9 cellular contexts compared by ENCODE assay signal in genomic region chr2:238238766-238239551, GRCh38. TPM values are rescaled to one million over a fixed set of nuclear protein-coding genes. Genes with fewer than 3 reads are reported as not detected.
A peak's percentile ranks its signal among the peaks of the same experiment; 100 is the strongest.
DNase-seq lines count a peak whose midpoint lies in the region; ATAC-seq, FAIRE-seq and TF ChIP-seq lines count a peak whose summit lies in the region.
"Had no signal": no experiment of that assay in that cellular context is flagged by ENCODE, and none has a peak within 500 bp of the region (broad histone marks: within the 10 kb centered on the region; RNA-seq: fewer than 3 reads in every experiment).

No MANE protein-coding gene starts in this region.

- H3K4me3 ChIP-seq in HepG2 (replicated peaks in 1 of 3; ENCODE audit: insufficient read depth in 1 of 3, low read depth in 2 of 3, low read length in 3 of 3) (peak overlapping the region; percentile 29 to 85 (median 74); a peak in 5 of 6 replicates), right lobe of liver (peak overlapping the region in 1 of 3 donors; percentile 65), lower lobe of right lung (peak overlapping the region; percentile 66), thymus (ENCODE audit: low read length) (peak overlapping the region; percentile 58)

- TF ChIP-seq POLR2A in HepG2 (IDR thresholded peaks at IDR 0.05; ENCODE audit: insufficient read depth in 1 of 2, low read depth in 2 of 2, low read length in 2 of 2) = 0 out of 4 replicates have a peak, but pooled peaks of 1 of the 2 experiments have one; percentile 17
- TF ChIP-seq POLR2A in right lobe of liver (IDR thresholded peaks at IDR 0.05) = no peak

- CTCF ChIA-PET in HepG2 (lab: Yijun Ruan, JAX; ENCODE audit: low intra/inter-chr PET ratio, low total read pairs) = no interaction called here
- CTCF ChIA-PET in activated naive CD4-positive, alpha-beta T cell treated with anti-CD3 and anti-CD28 coated beads for 36 hours (lab: Charles Lee) = interaction anchor here (1.6 kb wide), 1 partner anchor 271 kb away, joined by 3 read pairs; no protein-coding TSS in a partner anchor

- FAIRE-seq in HepG2 (lab: Jason Lieb, UNC) = no peak
- FAIRE-seq: endometrium had no signal

- H3K4me3 Mint-ChIP-seq in activated naive CD4-positive, alpha-beta T cell treated with anti-CD3 and anti-CD28 coated beads for 36 hours = peak overlapping the region; percentile 51

- no peaks in the 10 kb centered on the region; a peak in 2 of 5 replicates for H3K27me3 ChIP-seq in HepG2 (ENCODE audit: control insufficient read depth in 1 of 2, insufficient read depth in 2 of 2, low read length in 2 of 2)
- H3K27me3 ChIP-seq in right lobe of liver = no peaks in the 10 kb centered on the region
- H3K27me3 ChIP-seq in lower lobe of right lung (ENCODE audit: low read depth) = peaks cover 13% of the 10 kb centered on the region
- peaks cover 50% of the 10 kb centered on the region for H3K27me3 ChIP-seq in thymus (ENCODE audit: control insufficient read depth, insufficient read depth)

- DNase-seq in HepG2 (ENCODE audit: low spot score) = no peak
- DNase-seq in right lobe of liver = no peak
- peak; percentile 66 for DNase-seq in NCI-H2227 (lab: John Stamatoyannopoulos, UW; ENCODE audit: unreplicated experiment)
- peak; percentile 36 for DNase-seq in activated naive CD4-positive, alpha-beta T cell treated with anti-CD3 and anti-CD28 coated beads for 36 hours
- DNase-seq in lower lobe of right lung = peak; percentile 63
- no peak for DNase-seq in NCI-H1694 treated with DMSO at 0.1 percent for 48 hours (lab: John Stamatoyannopoulos, UW)

- 97% methylated on average over 5 of the region's 77 CpGs for WGBS in HepG2 (ENCODE audit: low lambda C conversion rate)
- no CpG with 5 or more reads among the region's 77 CpGs for WGBS in right lobe of liver (ENCODE audit: insufficient coverage, low coverage, low lambda C conversion rate, missing lambda C conversion rate)
- WGBS in thymus = 22% methylated on average over 77 of the region's 77 CpGs

- H3K4me2 ChIP-seq in HepG2 (ENCODE audit: low read depth, low read length) = peak overlapping the region; percentile 68

- no peaks in the 10 kb centered on the region for H3K36me3 Mint-ChIP-seq in activated naive CD4-positive, alpha-beta T cell treated with anti-CD3 and anti-CD28 coated beads for 36 hours (ENCODE audit: low read depth)

- intact Hi-C loops in HepG2 (cut with micrococcal nuclease; ENCODE audit: unreplicated experiment) (no loop called here), right lobe of liver (cut with DNase I) (no loop called here), lower lobe of right lung (cut with DNase I) (no loop called here)
- intact Hi-C loops in activated naive CD4-positive, alpha-beta T cell treated with anti-CD3 and anti-CD28 coated beads for 36 hours (cut with micrococcal nuclease) = no loop called here

- no TSS peak for BruUV-seq in HepG2 (replicated peaks; lab: Mats Ljungman, UMichigan)

- peaks cover 25% of the 10 kb centered on the region for H3K27me3 Mint-ChIP-seq in activated naive CD4-positive, alpha-beta T cell treated with anti-CD3 and anti-CD28 coated beads for 36 hours (ENCODE audit: low read depth)

- no peak for ATAC-seq in HepG2
- no peak for ATAC-seq in right lobe of liver
- ATAC-seq in lower lobe of right lung = no peak
- ATAC-seq in HG02678 (IDR thresholded peaks at IDR 0.05; ENCODE audit: unreplicated experiment) = no peak

- in situ Hi-C loops in HepG2 (cut with HindIII; ENCODE audit: extremely low pct_ligation_motif_present, low pct_unique_long_range_greater_than_20kb) = no loop called here

- no peaks in the 10 kb centered on the region for H3K9me3 Mint-ChIP-seq in activated naive CD4-positive, alpha-beta T cell treated with anti-CD3 and anti-CD28 coated beads for 36 hours

- peaks cover 6% of the 10 kb centered on the region for H3K4me1 Mint-ChIP-seq in activated naive CD4-positive, alpha-beta T cell treated with anti-CD3 and anti-CD28 coated beads for 36 hours (ENCODE audit: low read depth)

- TF ChIP-seq CTCF in HepG2 (CRISPR knock-in tag; IDR thresholded peaks at IDR 0.05) (peak; percentile 48), right lobe of liver (IDR thresholded peaks at IDR 0.05) (no peak), lower lobe of right lung (IDR thresholded peaks at IDR 0.05) (peak; percentile 9)

- no peak overlapping the region for H2AFZ ChIP-seq in HepG2 (ENCODE audit: low read length)

- peak; percentile 38 for TF ChIP-seq RAD21 in HepG2 (CRISPR knock-in tag; IDR thresholded peaks at IDR 0.05)

- peak overlapping the region; percentile 44 for H3K9ac ChIP-seq in HepG2 (ENCODE audit: insufficient read depth, low read depth, low read length)

- H3K79me2 ChIP-seq in HepG2 (ENCODE audit: insufficient read depth, low read length) = no peaks in the 10 kb centered on the region

- H3K27ac Mint-ChIP-seq in activated naive CD4-positive, alpha-beta T cell treated with anti-CD3 and anti-CD28 coated beads for 36 hours = no peak overlapping the region

- no peak overlapping the region for H3K27ac ChIP-seq in HepG2 (ENCODE audit: extremely low read length, insufficient read depth, low read length)
- H3K27ac ChIP-seq in right lobe of liver = no peak overlapping the region
- no peak overlapping the region for H3K27ac ChIP-seq in lower lobe of right lung
- no peak overlapping the region for H3K27ac ChIP-seq in thymus (ENCODE audit: low read depth)

- H3K9me3 ChIP-seq in HepG2 (ENCODE audit: low read length) (no peaks in the 10 kb centered on the region), right lobe of liver (no peaks in the 10 kb centered on the region), lower lobe of right lung (no peaks in the 10 kb centered on the region), thymus (ENCODE audit: control insufficient read depth) (no peaks in the 10 kb centered on the region)

- H3K4me1 ChIP-seq in HepG2 (ENCODE audit: insufficient read depth, low read length) (peaks cover 53% of the 10 kb centered on the region), right lobe of liver (peaks cover 0 to 4% (median 0%) of the 10 kb centered on the region in 4 donors), lower lobe of right lung (peaks cover 13% of the 10 kb centered on the region), thymus (ENCODE audit: control insufficient read depth, insufficient read depth, low read length) (no peaks in the 10 kb centered on the region)

- H3K36me3 ChIP-seq in HepG2 (replicated peaks in 1 of 2; ENCODE audit: control insufficient read depth in 1 of 2, insufficient read depth in 2 of 2, low read length in 2 of 2) (no peaks in the 10 kb centered on the region), right lobe of liver (no peaks in the 10 kb centered on the region), lower lobe of right lung (peaks cover 4% of the 10 kb centered on the region), thymus (ENCODE audit: control insufficient read depth, insufficient read depth) (no peaks in the 10 kb centered on the region)

- TF ChIP-seq EP300 in HepG2 (IDR thresholded peaks at IDR 0.05; ENCODE audit: low read depth in 2 of 2, low read length in 2 of 2) = no peak
- peak; percentile 86 for TF ChIP-seq EP300 in HepG2 (CRISPR knock-in tag; IDR thresholded peaks at IDR 0.05; ENCODE audit: borderline replicate concordance)

- POLR2A ChIA-PET in HepG2 (lab: Yijun Ruan, JAX) = interaction anchor here (0.8 to 5.2 kb wide), 7 partner anchors 12 to 381 kb away, joined by 3 to 20 read pairs (median 4); no protein-coding TSS in a partner anchor

- no peaks in the 10 kb centered on the region for H4K20me1 ChIP-seq in HepG2 (ENCODE audit: insufficient read depth, low read length)

RNA-seq across cellular contexts. Expression of gene HES6, which starts 0.9 kb away (rescaled TPM):
- total RNA-seq in HepG2 (2016; rRNA removed; fragmentation: Illumina TruSeq; extraction: Trizol) = 59.0 and 82.8 TPM in 2 replicates
- 147 and 163 TPM in 2 replicates for total RNA-seq in HepG2 (2016; cell fraction: cytosol; rRNA removed; fragmentation: Illumina TruSeq; extraction: Trizol; ENCODE audit: low read depth)
- total RNA-seq in HepG2 (2016; cell fraction: insoluble cytoplasmic fraction; rRNA removed; fragmentation: Illumina TruSeq; extraction: Trizol) = 53.8 and 85.2 TPM in 2 replicates
- total RNA-seq in HepG2 (2016; cell fraction: membrane; rRNA removed; fragmentation: Illumina TruSeq; extraction: Trizol) = 185 and 209 TPM in 2 replicates
- total RNA-seq in HepG2 (2016; cell fraction: nucleus; rRNA removed; fragmentation: Illumina TruSeq; extraction: Trizol) = 38.9 and 45.1 TPM in 2 replicates
- polyA plus RNA-seq in HepG2 (2011; rRNA removed) = 19.5 and 25.3 TPM in 2 replicates
- polyA plus RNA-seq in HepG2 (2011; cell fraction: cytosol; rRNA removed) = 16.3 and 30.2 TPM in 2 replicates
- 53.7 and 55.3 TPM in 2 replicates for polyA plus RNA-seq in HepG2 (2011; cell fraction: nucleus; rRNA removed)
- 15.6 and 22.1 TPM in 2 replicates for polyA plus RNA-seq in HepG2 (2012)
- 142 and 160 TPM in 2 replicates for polyA plus RNA-seq in HepG2 (2016; cell fraction: cytosol; fragmentation: Illumina TruSeq; extraction: Trizol; ENCODE audit: low read depth)
- polyA plus RNA-seq in HepG2 (2016; cell fraction: insoluble cytoplasmic fraction; fragmentation: Illumina TruSeq; extraction: Trizol; ENCODE audit: low read depth) = 56.0 and 58.7 TPM in 2 replicates
- polyA plus RNA-seq in HepG2 (2016; cell fraction: membrane; fragmentation: Illumina TruSeq; extraction: Trizol; ENCODE audit: low read depth) = 144 and 147 TPM in 2 replicates
- polyA plus RNA-seq in HepG2 (2016; cell fraction: nucleus; fragmentation: Illumina TruSeq; extraction: Trizol; ENCODE audit: insufficient read depth, low read depth) = 73.3 and 84.5 TPM in 2 replicates
- polyA minus RNA-seq in HepG2 (2011; rRNA and poly(A)+ RNA removed; ENCODE audit: low replicate concordance) = 0.30 and 12.1 TPM in 2 replicates
- 10.4 and 11.7 TPM in 2 replicates for polyA minus RNA-seq in HepG2 (2011; cell fraction: cytosol; rRNA and poly(A)+ RNA removed)
- 3.1 and 4.4 TPM in 2 replicates for polyA minus RNA-seq in HepG2 (2011; cell fraction: nucleus; rRNA and poly(A)+ RNA removed)
- total RNA-seq in right lobe of liver = 1 to 10 TPM; 1.7 to 8.3 (median 3.8) TPM
- total RNA-seq in activated naive CD4-positive, alpha-beta T cell treated with anti-CD3 and anti-CD28 coated beads for 36 hours = 1 to 10 TPM; 3.1 to 4.0 TPM
- total RNA-seq in lower lobe of right lung = 6.1 TPM
- 18.7 TPM for polyA plus RNA-seq in thymus

RNA-seq across cellular contexts. Expression of gene ILKAP, which starts 35.5 kb away (rescaled TPM):
- total RNA-seq in HepG2 (2016; rRNA removed; fragmentation: Illumina TruSeq; extraction: Trizol) (28.8 and 33.1 TPM in 2 replicates), right lobe of liver (10 to 100 TPM in 5 of 6 experiments, 1 to 10 TPM in 1; 9.8 to 24.3 (median 16.8) TPM), lower lobe of right lung (43.4 TPM)
- total RNA-seq in HepG2 (2016; cell fraction: cytosol; rRNA removed; fragmentation: Illumina TruSeq; extraction: Trizol; ENCODE audit: low read depth) = 48.9 and 49.3 TPM in 2 replicates
- total RNA-seq in HepG2 (2016; cell fraction: insoluble cytoplasmic fraction; rRNA removed; fragmentation: Illumina TruSeq; extraction: Trizol) = 29.4 and 32.7 TPM in 2 replicates
- total RNA-seq in HepG2 (2016; cell fraction: membrane; rRNA removed; fragmentation: Illumina TruSeq; extraction: Trizol) = 27.7 and 27.8 TPM in 2 replicates
- 36.5 and 38.3 TPM in 2 replicates for total RNA-seq in HepG2 (2016; cell fraction: nucleus; rRNA removed; fragmentation: Illumina TruSeq; extraction: Trizol)
- polyA plus RNA-seq in HepG2 (2011; rRNA removed) (29.6 and 31.7 TPM in 2 replicates), thymus (67.0 TPM)
- 18.8 and 19.7 TPM in 2 replicates for polyA plus RNA-seq in HepG2 (2011; cell fraction: cytosol; rRNA removed)
- polyA plus RNA-seq in HepG2 (2011; cell fraction: nucleus; rRNA removed) = 88.3 TPM in 2 replicates
- 20.7 and 25.1 TPM in 2 replicates for polyA plus RNA-seq in HepG2 (2012)
- polyA plus RNA-seq in HepG2 (2016; cell fraction: cytosol; fragmentation: Illumina TruSeq; extraction: Trizol; ENCODE audit: low read depth) = 19.8 and 22.9 TPM in 2 replicates
- polyA plus RNA-seq in HepG2 (2016; cell fraction: insoluble cytoplasmic fraction; fragmentation: Illumina TruSeq; extraction: Trizol; ENCODE audit: low read depth) = 37.7 and 40.4 TPM in 2 replicates
- 21.8 and 23.4 TPM in 2 replicates for polyA plus RNA-seq in HepG2 (2016; cell fraction: membrane; fragmentation: Illumina TruSeq; extraction: Trizol; ENCODE audit: low read depth)
- polyA plus RNA-seq in HepG2 (2016; cell fraction: nucleus; fragmentation: Illumina TruSeq; extraction: Trizol; ENCODE audit: insufficient read depth, low read depth) = 90.6 and 92.2 TPM in 2 replicates
- polyA minus RNA-seq in HepG2 (2011; rRNA and poly(A)+ RNA removed; ENCODE audit: low replicate concordance) = 19.4 and 31.8 TPM in 2 replicates
- polyA minus RNA-seq in HepG2 (2011; cell fraction: cytosol; rRNA and poly(A)+ RNA removed) = 6.0 and 7.4 TPM in 2 replicates
- 50.5 and 52.7 TPM in 2 replicates for polyA minus RNA-seq in HepG2 (2011; cell fraction: nucleus; rRNA and poly(A)+ RNA removed)
- 10 to 100 TPM; 46.6 to 46.7 TPM for total RNA-seq in activated naive CD4-positive, alpha-beta T cell treated with anti-CD3 and anti-CD28 coated beads for 36 hours

RNA-seq across cellular contexts. Expression of gene PER2, which starts 49.5 kb away (rescaled TPM):
- total RNA-seq in HepG2 (2016; rRNA removed; fragmentation: Illumina TruSeq; extraction: Trizol) (6.8 and 9.4 TPM in 2 replicates), right lobe of liver (10 to 100 TPM in 1 of 6 experiments, 1 to 10 TPM in 5; 4.5 to 12.5 (median 6.1) TPM), lower lobe of right lung (24.9 TPM)
- 21.5 and 22.6 TPM in 2 replicates for total RNA-seq in HepG2 (2016; cell fraction: cytosol; rRNA removed; fragmentation: Illumina TruSeq; extraction: Trizol; ENCODE audit: low read depth)
- total RNA-seq in HepG2 (2016; cell fraction: insoluble cytoplasmic fraction; rRNA removed; fragmentation: Illumina TruSeq; extraction: Trizol) = 5.4 and 8.6 TPM in 2 replicates
- total RNA-seq in HepG2 (2016; cell fraction: membrane; rRNA removed; fragmentation: Illumina TruSeq; extraction: Trizol) = 9.6 TPM in 2 replicates
- total RNA-seq in HepG2 (2016; cell fraction: nucleus; rRNA removed; fragmentation: Illumina TruSeq; extraction: Trizol) = 9.6 and 11.5 TPM in 2 replicates
- polyA plus RNA-seq in HepG2 (2011; rRNA removed) (5.1 TPM in 2 replicates), thymus (5.6 TPM)
- polyA plus RNA-seq in HepG2 (2011; cell fraction: cytosol; rRNA removed) = 2.3 and 2.9 TPM in 2 replicates
- polyA plus RNA-seq in HepG2 (2011; cell fraction: nucleus; rRNA removed) = 12.7 and 15.5 TPM in 2 replicates
- polyA plus RNA-seq in HepG2 (2012) = 7.2 and 7.6 TPM in 2 replicates
- 0.31 and 0.44 TPM in 2 replicates for polyA plus RNA-seq in HepG2 (2016; cell fraction: cytosol; fragmentation: Illumina TruSeq; extraction: Trizol; ENCODE audit: low read depth)
- polyA plus RNA-seq in HepG2 (2016; cell fraction: insoluble cytoplasmic fraction; fragmentation: Illumina TruSeq; extraction: Trizol; ENCODE audit: low read depth) = 5.0 and 6.1 TPM in 2 replicates
- polyA plus RNA-seq in HepG2 (2016; cell fraction: membrane; fragmentation: Illumina TruSeq; extraction: Trizol; ENCODE audit: low read depth) = 1.3 and 1.5 TPM in 2 replicates
- polyA plus RNA-seq in HepG2 (2016; cell fraction: nucleus; fragmentation: Illumina TruSeq; extraction: Trizol; ENCODE audit: insufficient read depth, low read depth) = 18.1 and 18.4 TPM in 2 replicates
- 8.0 and 20.0 TPM in 2 replicates for polyA minus RNA-seq in HepG2 (2011; rRNA and poly(A)+ RNA removed; ENCODE audit: low replicate concordance)
- polyA minus RNA-seq in HepG2 (2011; cell fraction: cytosol; rRNA and poly(A)+ RNA removed) = 6.6 and 9.5 TPM in 2 replicates
- polyA minus RNA-seq in HepG2 (2011; cell fraction: nucleus; rRNA and poly(A)+ RNA removed) = 40.7 and 48.7 TPM in 2 replicates
- total RNA-seq in activated naive CD4-positive, alpha-beta T cell treated with anti-CD3 and anti-CD28 coated beads for 36 hours = 1 to 10 TPM; 7.1 to 7.8 TPM

Comparison
In these comparisons a context has a peak if more than half of its experiments do, and no peak if none do; other contexts are left out.
1. CTCF ChIP-seq: peak in HepG2 (single experiment) and lower lobe of right lung (single experiment); none in right lobe of liver (0 of 4).
2. DNase-seq: peak in NCI-H2227 (single experiment), activated naive CD4-positive, alpha-beta T cell treated with anti-CD3 and anti-CD28 coated beads for 36 hours (single experiment) and lower lobe of right lung (single experiment); none in HepG2 (single experiment), right lobe of liver (0 of 3) and NCI-H1694 treated with DMSO at 0.1 percent for 48 hours (single experiment).